Comparison of ENCODE assay signal across 17 cellular contexts in the genomic region with DNA sequence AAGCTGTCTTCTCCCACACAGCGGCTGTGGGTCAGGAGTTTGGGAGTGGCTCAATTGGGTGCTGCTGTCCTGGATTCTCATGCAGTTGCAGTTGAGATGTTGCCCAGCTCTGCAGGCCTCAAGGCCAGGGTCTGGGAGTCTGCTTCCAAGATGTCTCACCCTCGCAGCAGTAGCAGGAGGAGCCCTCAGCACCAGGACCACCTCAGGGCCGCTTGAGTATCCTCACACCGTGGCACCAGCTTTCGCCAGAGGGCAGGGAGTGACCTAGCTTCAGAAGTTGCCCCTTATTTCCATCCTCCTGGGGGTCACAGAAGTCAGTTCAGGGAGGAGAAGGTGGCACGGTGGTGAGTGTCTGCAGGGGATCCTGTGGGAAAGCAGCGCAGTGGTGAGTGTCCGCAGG. TPM values are rescaled to one million over a fixed set of nuclear protein-coding genes. Genes with fewer than 3 reads are reported as not detected.
DNase-seq lines count a peak whose midpoint lies in the region; ATAC-seq and TF ChIP-seq lines count a peak whose summit lies in the region.
"Had no signal": no experiment of that assay in that cellular context is flagged by ENCODE, and none has a peak within 500 bp of the region (broad histone marks: within the 10 kb centered on the region; RNA-seq: fewer than 3 reads in every experiment).

No MANE protein-coding gene starts in this region.

- H3K27me3 ChIP-seq in CD4-positive, CD25-positive, alpha-beta regulatory T cell (ENCODE audit: control insufficient read depth, insufficient read depth, low read length), result no peaks in the 10 kb centered on the region
- H3K27me3 ChIP-seq in endodermal cell (ENCODE audit: control insufficient read depth, insufficient read depth, low read length, poor library complexity, severe bottlenecking), result no peaks in the 10 kb centered on the region
- no peaks in the 10 kb centered on the region for H3K27me3 ChIP-seq in HAP-1 (ENCODE audit: low read depth)
- H3K27me3 ChIP-seq: SJCRH30 had no signal

- no peaks in the 10 kb centered on the region for H3K36me3 ChIP-seq in CD4-positive, CD25-positive, alpha-beta regulatory T cell (ENCODE audit: control insufficient read depth, insufficient read depth, low read length)
- H3K36me3 ChIP-seq in endodermal cell (ENCODE audit: control insufficient read depth, insufficient read depth, low read length) (peaks cover 32% of the 10 kb centered on the region), HAP-1 (replicated peaks) (peaks cover 27% of the 10 kb centered on the region)

- WGBS in endodermal cell (ENCODE audit: insufficient coverage in 1 of 2, insufficient read length in 1 of 2), 2 experiments, result 97% methylated on average over 7 to 8 of the region's 8 CpGs

- H3K4me1 ChIP-seq in CD4-positive, CD25-positive, alpha-beta regulatory T cell (ENCODE audit: control insufficient read depth, insufficient read depth, low read length, poor library complexity, severe bottlenecking), result no peaks in the 10 kb centered on the region
- H3K4me1 ChIP-seq in endodermal cell (ENCODE audit: control insufficient read depth, insufficient read depth, low read length) (no peaks in the 10 kb centered on the region), HAP-1 (no peaks in the 10 kb centered on the region)
- H3K4me1 ChIP-seq: SJCRH30 had no signal

- no peak for DNase-seq in CD4-positive, CD25-positive, alpha-beta regulatory T cell
- no peak for DNase-seq in WTC11 (ENCODE audit: low spot score)
- no peak for DNase-seq in endodermal cell
- DNase-seq in progenitor cell of endocrine pancreas (ENCODE audit: low spot score, unreplicated experiment), result no peak
- no peak for DNase-seq in HAP-1 (ENCODE audit: low spot score in 2 of 2)
- DNase-seq in effector CD8-positive, alpha-beta T cell (lab: John Stamatoyannopoulos, UW), result no peak
- DNase-seq: ACHN; AML-193; Calu3; CD4-positive, alpha-beta memory T cell; KBM-7; MV-4-11; NCI-H1417; NCI-H187 treated with DMSO at 0.1 percent for 48 hours; NCI-H446; SJCRH30 had no signal

- TF ChIP-seq CTCF in WTC11 (IDR thresholded peaks at IDR 0.05), result no peak
- no peak for TF ChIP-seq CTCF in endodermal cell (conservative IDR thresholded peaks at IDR 0.05)
- no peak for TF ChIP-seq CTCF in progenitor cell of endocrine pancreas (IDR thresholded peaks at IDR 0.05; ENCODE audit: unreplicated experiment)

- no peak overlapping the region for H3K27ac ChIP-seq in CD4-positive, CD25-positive, alpha-beta regulatory T cell (ENCODE audit: insufficient read depth, low read length, poor library complexity, severe bottlenecking)
- H3K27ac ChIP-seq in endodermal cell (ENCODE audit: low read depth, low read length), result no peak overlapping the region
- H3K27ac ChIP-seq: SJCRH30 had no signal

- no peaks in the 10 kb centered on the region for H3K9me3 ChIP-seq in CD4-positive, CD25-positive, alpha-beta regulatory T cell (ENCODE audit: control insufficient read depth in 2 of 2, low read length in 2 of 2)
- H3K9me3 ChIP-seq in endodermal cell (ENCODE audit: control insufficient read depth, low read length) (no peaks in the 10 kb centered on the region), HAP-1 (no peaks in the 10 kb centered on the region)
- H3K9me3 ChIP-seq: SJCRH30 had no signal

- no peak overlapping the region for H3K9ac ChIP-seq in endodermal cell (ENCODE audit: extremely low read depth, low read length, poor library complexity, severe bottlenecking)

- ATAC-seq in CD4-positive, CD25-positive, alpha-beta regulatory T cell (ENCODE audit: low read depth in 2 of 2), result no peak
- ATAC-seq in WTC11 (no peak), GM18511 (IDR thresholded peaks at IDR 0.05; ENCODE audit: unreplicated experiment) (no peak)

- peaks cover 0 to 3% (median 0%) of the 10 kb centered on the region in 7 donors for H3K9me3 Mint-ChIP-seq in CD4-positive, CD25-positive, alpha-beta regulatory T cell
- H3K9me3 Mint-ChIP-seq in WTC11 (no peaks in the 10 kb centered on the region), endodermal cell (no peaks in the 10 kb centered on the region), progenitor cell of endocrine pancreas (ENCODE audit: low read depth) (no peaks in the 10 kb centered on the region)
- H3K9me3 Mint-ChIP-seq: CD4-positive, alpha-beta memory T cell had no signal

- POLR2A ChIA-PET in WTC11 (lab: Charles Lee), result no interaction called here

- peaks cover 0 to 12% (median 5%) of the 10 kb centered on the region in 4 donors for H3K4me1 Mint-ChIP-seq in CD4-positive, CD25-positive, alpha-beta regulatory T cell
- H3K4me1 Mint-ChIP-seq in WTC11, result peaks cover 11% of the 10 kb centered on the region
- H3K4me1 Mint-ChIP-seq in endodermal cell, result no peaks in the 10 kb centered on the region
- peaks cover 2% of the 10 kb centered on the region for H3K4me1 Mint-ChIP-seq in progenitor cell of endocrine pancreas (ENCODE audit: low read depth)

- in situ Hi-C loops in HAP-1 (cut with MboI; ENCODE audit: low sequenced_read_pairs), result no loop called here

- H3K36me3 Mint-ChIP-seq in CD4-positive, CD25-positive, alpha-beta regulatory T cell, result peaks cover 7% of the 10 kb centered on the region
- H3K36me3 Mint-ChIP-seq in WTC11 (peaks cover 3% of the 10 kb centered on the region; the same call in 1 of the 2 replicates), endodermal cell (ENCODE audit: low read depth) (peaks cover 34% of the 10 kb centered on the region), progenitor cell of endocrine pancreas (ENCODE audit: insufficient read depth) (peaks cover 17% of the 10 kb centered on the region)

- H3K4me3 Mint-ChIP-seq in CD4-positive, CD25-positive, alpha-beta regulatory T cell, result no peak overlapping the region
- H3K4me3 Mint-ChIP-seq in WTC11 (no peak overlapping the region), endodermal cell (no peak overlapping the region), progenitor cell of endocrine pancreas (ENCODE audit: low read depth) (no peak overlapping the region)
- H3K4me3 Mint-ChIP-seq: CD4-positive, alpha-beta memory T cell had no signal

- CTCF ChIA-PET in WTC11 (lab: Charles Lee), result no interaction called here

- H3K27me3 Mint-ChIP-seq in CD4-positive, CD25-positive, alpha-beta regulatory T cell, result no peaks in the 10 kb centered on the region
- no peaks in the 10 kb centered on the region for H3K27me3 Mint-ChIP-seq in WTC11 (ENCODE audit: low read depth)
- H3K27me3 Mint-ChIP-seq in endodermal cell (ENCODE audit: insufficient read depth), result no peaks in the 10 kb centered on the region
- no peaks in the 10 kb centered on the region for H3K27me3 Mint-ChIP-seq in progenitor cell of endocrine pancreas
- H3K27me3 Mint-ChIP-seq: CD4-positive, alpha-beta memory T cell had no signal

- no peak overlapping the region for H3K4me3 ChIP-seq in CD4-positive, CD25-positive, alpha-beta regulatory T cell (ENCODE audit: low read depth, low read length)
- H3K4me3 ChIP-seq in endodermal cell (ENCODE audit: low read length) (no peak overlapping the region), HAP-1 (no peak overlapping the region)
- H3K4me3 ChIP-seq: SJCRH30 had no signal

- H3K27ac Mint-ChIP-seq in CD4-positive, CD25-positive, alpha-beta regulatory T cell, result peak overlapping the region in 2 of 3 donors; percentile 51 to 59
- H3K27ac Mint-ChIP-seq in WTC11 (peak overlapping the region; percentile 91), endodermal cell (peak overlapping the region; percentile 50), progenitor cell of endocrine pancreas (peak overlapping the region; percentile 71)

TF ChIP-seq in WTC11, 78 proteins besides CTCF, POLR2A, EP300 and RAD21 (continues in another document):
- TF ChIP-seq NFATC4 (CRISPR knock-in tag; IDR thresholded peaks at IDR 0.05) (no peak), HMGA2 (CRISPR knock-in tag; IDR thresholded peaks at IDR 0.05) (no peak), CREM (CRISPR knock-in tag; IDR thresholded peaks at IDR 0.05) (no peak), ZNF317 (CRISPR knock-in tag; IDR thresholded peaks at IDR 0.05; ENCODE audit: borderline replicate concordance, low read depth) (no peak), ZNF416 (CRISPR knock-in tag; IDR thresholded peaks at IDR 0.05) (no peak)
- TF ChIP-seq, protein P1, sequence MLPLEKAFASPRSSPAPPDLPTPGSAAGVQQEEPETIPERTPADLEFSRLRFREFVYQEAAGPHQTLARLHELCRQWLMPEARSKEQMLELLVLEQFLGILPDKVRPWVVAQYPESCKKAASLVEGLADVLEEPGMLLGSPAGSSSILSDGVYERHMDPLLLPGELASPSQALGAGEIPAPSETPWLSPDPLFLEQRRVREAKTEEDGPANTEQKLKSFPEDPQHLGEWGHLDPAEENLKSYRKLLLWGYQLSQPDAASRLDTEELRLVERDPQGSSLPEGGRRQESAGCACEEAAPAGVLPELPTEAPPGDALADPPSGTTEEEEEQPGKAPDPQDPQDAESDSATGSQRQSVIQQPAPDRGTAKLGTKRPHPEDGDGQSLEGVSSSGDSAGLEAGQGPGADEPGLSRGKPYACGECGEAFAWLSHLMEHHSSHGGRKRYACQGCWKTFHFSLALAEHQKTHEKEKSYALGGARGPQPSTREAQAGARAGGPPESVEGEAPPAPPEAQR (CRISPR knock-in tag; IDR thresholded peaks at IDR 0.05), result no peak

RNA-seq across cellular contexts. Expression of a gene that starts 20.9 kb away (rescaled TPM):
- 31.1 TPM for total RNA-seq in CD4-positive, CD25-positive, alpha-beta regulatory T cell
- polyA plus RNA-seq in CD4-positive, CD25-positive, alpha-beta regulatory T cell, result 10 to 100 TPM; 34.0 to 64.3 (median 49.2) TPM
- total RNA-seq in WTC11 (2021) (52.6 to 61.2 TPM (median 54.1 TPM) in 3 replicates), endodermal cell (10 to 100 TPM; 74.8 to 76.1 TPM), progenitor cell of endocrine pancreas (58.2 and 63.9 TPM in 2 replicates)
- polyA plus RNA-seq in endodermal cell (2013, experiment 1 of 2), result 84.3 TPM
- 82.9 TPM for polyA plus RNA-seq in endodermal cell (2013, experiment 2 of 2)

RNA-seq across cellular contexts. Expression of a gene that starts 52.5 kb away (rescaled TPM):
- total RNA-seq in CD4-positive, CD25-positive, alpha-beta regulatory T cell, result not detected
- not detected for polyA plus RNA-seq in CD4-positive, CD25-positive, alpha-beta regulatory T cell
- total RNA-seq in WTC11 (2021) (not detected in 3 replicates), endodermal cell (not detected), progenitor cell of endocrine pancreas (not detected in 2 replicates)
- not detected for polyA plus RNA-seq in endodermal cell (2013, experiment 1 of 2)
- not detected for polyA plus RNA-seq in endodermal cell (2013, experiment 2 of 2)
- total RNA-seq: Calu3; CD4-positive, alpha-beta memory T cell; SJCRH30 had no signal
